12 cellular contexts compared by ENCODE assay signal in genomic region chr12:21559855-21560569, GRCh38. TPM values are rescaled to one million over a fixed set of nuclear protein-coding genes. Genes with fewer than 3 reads are reported as not detected.
DNase-seq lines count a peak whose midpoint lies in the region; ATAC-seq, FAIRE-seq and TF ChIP-seq lines count a peak whose summit lies in the region.
"Had no signal": no experiment of that assay in that cellular context is flagged by ENCODE, and none has a peak within 500 bp of the region (broad histone marks: within the 10 kb centered on the region; RNA-seq: fewer than 3 reads in every experiment).

No MANE protein-coding gene starts in this region.

- peaks cover 4% of the 10 kb centered on the region; the same call in 1 of the 2 replicates for H3F3A ChIP-seq in PC-9 (ENCODE audit: insufficient read depth, low read depth)

- no peak overlapping the region for H3K4me3 ChIP-seq in PC-9
- H3K4me3 ChIP-seq in endothelial cell of umbilical vein (replicated peaks in 1 of 3; ENCODE audit: insufficient read depth in 1 of 3, low read depth in 1 of 3, low read length in 3 of 3): no peak overlapping the region
- no peak overlapping the region for H3K4me3 ChIP-seq in osteoblast (ENCODE audit: insufficient read depth, low read length)
- H3K4me3 ChIP-seq: suprapubic skin had no signal

- no peaks in the 10 kb centered on the region for H3K9me2 ChIP-seq in PC-9 (ENCODE audit: insufficient read depth)

- H3K9me1 ChIP-seq in endothelial cell of umbilical vein (replicated peaks; ENCODE audit: control insufficient read depth, extremely low read depth, insufficient read depth, low read length): no peaks in the 10 kb centered on the region

- H3K36me3 ChIP-seq in PC-9 (ENCODE audit: low read depth): no peaks in the 10 kb centered on the region
- H3K36me3 ChIP-seq in endothelial cell of umbilical vein (ENCODE audit: control insufficient read depth in 2 of 2, extremely low read depth in 1 of 2, insufficient read depth in 2 of 2, low read length in 2 of 2): no peaks in the 10 kb centered on the region
- no peaks in the 10 kb centered on the region for H3K36me3 ChIP-seq in osteoblast (ENCODE audit: insufficient read depth, low read length)
- H3K36me3 ChIP-seq: suprapubic skin had no signal

- H3K4me1 ChIP-seq in PC-9 (replicated peaks; ENCODE audit: insufficient read depth) (peaks cover 18% of the 10 kb centered on the region), endothelial cell of umbilical vein (ENCODE audit: control insufficient read depth, extremely low read depth, insufficient read depth, low read length) (peaks cover 3% of the 10 kb centered on the region), osteoblast (ENCODE audit: insufficient read depth, low read length) (peaks cover 7% of the 10 kb centered on the region)
- H3K4me1 ChIP-seq: suprapubic skin had no signal

- BruUV-seq in PC-9 (replicated peaks; lab: Mats Ljungman, UMichigan): no TSS peak
- no TSS peak for BruUV-seq in endothelial cell of umbilical vein (replicated peaks; lab: Mats Ljungman, UMichigan)

- dilution Hi-C loops in endothelial cell of umbilical vein (cut with MboI; ENCODE audit: extremely low pct_ligation_motif_present, low sequenced_read_pairs): no loop called here

- H2AFZ ChIP-seq in PC-9: 0 out of 2 replicates have a peak overlapping the region, but pooled peaks have one; percentile 2
- H2AFZ ChIP-seq in endothelial cell of umbilical vein (ENCODE audit: low read depth, low read length): no peak overlapping the region
- H2AFZ ChIP-seq in osteoblast (ENCODE audit: low read length): no peak overlapping the region

- H3K79me2 ChIP-seq in PC-9 (ENCODE audit: low read depth) (no peaks in the 10 kb centered on the region), endothelial cell of umbilical vein (ENCODE audit: control insufficient read depth, insufficient read depth, low read length) (no peaks in the 10 kb centered on the region), osteoblast (ENCODE audit: insufficient read depth, low read length) (no peaks in the 10 kb centered on the region)

- H3K4me2 ChIP-seq in PC-9 (peak overlapping the region; percentile 21; the same call in 1 of the 2 replicates), endothelial cell of umbilical vein (ENCODE audit: insufficient read depth, low read length) (no peak overlapping the region), osteoblast (ENCODE audit: insufficient read depth, low read length) (no peak overlapping the region)

- DNase-seq in HCEC 1CT: peak; percentile 81
- DNase-seq in PC-9: peak in 1 of 2 experiments; percentile 72
- peak; percentile 62 for DNase-seq in endothelial cell of umbilical vein (ENCODE audit: low read depth, low spot score)
- peak; percentile 64 for DNase-seq in osteoblast (ENCODE audit: insufficient read length, low spot score, missing footprints)
- DNase-seq in NCI-H2029 (lab: John Stamatoyannopoulos, UW): no peak
- no peak for DNase-seq in NCI-H345 treated with DMSO at 0.1 percent for 48 hours (lab: John Stamatoyannopoulos, UW; ENCODE audit: unreplicated experiment)
- DNase-seq: caudate nucleus, retina had no signal

- H4K20me1 ChIP-seq in PC-9 (ENCODE audit: insufficient read depth) (no peaks in the 10 kb centered on the region), endothelial cell of umbilical vein (replicated peaks; ENCODE audit: control insufficient read depth, extremely low read depth, insufficient read depth, low read length) (no peaks in the 10 kb centered on the region), osteoblast (ENCODE audit: insufficient read depth, low read length) (no peaks in the 10 kb centered on the region)

- no peaks in the 10 kb centered on the region for H3K9me3 ChIP-seq in PC-9 (ENCODE audit: insufficient read depth, low read depth)
- H3K9me3 ChIP-seq in endothelial cell of umbilical vein (replicated peaks; ENCODE audit: control insufficient read depth, insufficient read depth, low read length): no peaks in the 10 kb centered on the region
- no peaks in the 10 kb centered on the region for H3K9me3 ChIP-seq in osteoblast (ENCODE audit: low read depth, low read length)
- H3K9me3 ChIP-seq: suprapubic skin had no signal

- H3K9ac ChIP-seq in endothelial cell of umbilical vein (replicated peaks; ENCODE audit: extremely low read depth, insufficient read depth, low read length): no peak overlapping the region

- TF ChIP-seq CTCF in PC-9 (conservative IDR thresholded peaks at IDR 0.05) (no peak), endothelial cell of umbilical vein (IDR thresholded peaks at IDR 0.05; ENCODE audit: extremely low read depth in 1 of 2, insufficient read depth in 1 of 2, low read depth in 1 of 2, low read length in 2 of 2) (no peak), osteoblast (IDR thresholded peaks at IDR 0.05; ENCODE audit: extremely low read depth, low read depth, low read length) (no peak)

- TF ChIP-seq POLR2A in endothelial cell of umbilical vein (IDR thresholded peaks at IDR 0.05; ENCODE audit: low read depth, low read length): no peak

- CTCF ChIA-PET in PC-9 (lab: Charles Lee): no interaction called here
- CTCF ChIA-PET in endothelial cell of umbilical vein (lab: Charles Lee): interaction anchor here (1.1 to 2.9 kb wide), 4 partner anchors 9 to 120 kb away, joined by 4 to 8 read pairs (median 5); no protein-coding TSS in a partner anchor

- H3K27me3 ChIP-seq in PC-9 (ENCODE audit: insufficient read depth, low read depth) (no peaks in the 10 kb centered on the region), endothelial cell of umbilical vein (ENCODE audit: control insufficient read depth in 2 of 2, insufficient read depth in 2 of 2, low read length in 2 of 2) (no peaks in the 10 kb centered on the region), osteoblast (ENCODE audit: insufficient read depth, low read length) (no peaks in the 10 kb centered on the region)
- H3K27me3 ChIP-seq: suprapubic skin had no signal

- POLR2A ChIA-PET in PC-9 (lab: Charles Lee; ENCODE audit: unreplicated experiment) (interaction anchor here (0.5 to 0.7 kb wide), 2 partner anchors 73 to 102 kb away, joined by 6 to 7 read pairs; no protein-coding TSS in a partner anchor), endothelial cell of umbilical vein (lab: Charles Lee) (no interaction called here)

- peak; percentile 77 for FAIRE-seq in endothelial cell of umbilical vein (lab: Jason Lieb, UNC)
- FAIRE-seq: TTC549 had no signal

- no peak for ATAC-seq in GM19452 (IDR thresholded peaks at IDR 0.05; ENCODE audit: unreplicated experiment)

- peak overlapping the region; percentile 48 for H3K27ac ChIP-seq in PC-9
- H3K27ac ChIP-seq in endothelial cell of umbilical vein (ENCODE audit: insufficient read depth, low read depth, low read length): no peak overlapping the region
- H3K27ac ChIP-seq in osteoblast (ENCODE audit: low read depth, low read length): no peak overlapping the region
- H3K27ac ChIP-seq: suprapubic skin had no signal

- intact Hi-C loops in PC-9 (cut with micrococcal nuclease; ENCODE audit: unreplicated experiment): no loop called here
- intact Hi-C loops in endothelial cell of umbilical vein (cut with micrococcal nuclease): no loop called here

TF ChIP-seq in endothelial cell of umbilical vein, 7 proteins besides CTCF, POLR2A, EP300 and RAD21 (continues in another document):
- no peak for TF ChIP-seq GATA2 (IDR thresholded peaks at IDR 0.05; ENCODE audit: insufficient read depth, insufficient read length, low read depth, low read length)

RNA-seq across cellular contexts. Expression of gene SPX, which starts 33.9 kb away (rescaled TPM):
- total RNA-seq in PC-9 (2021): 0.39 TPM in 1 of 2 replicates, not detected in the other
- total RNA-seq in endothelial cell of umbilical vein: not detected in 2 replicates
- 0.06 TPM in 1 of 2 replicates, not detected in the other for polyA plus RNA-seq in endothelial cell of umbilical vein
- 0.08 and 0.11 TPM in 2 replicates for polyA plus RNA-seq in endothelial cell of umbilical vein (2011; cell fraction: cytosol; rRNA removed)
- 0.18 and 0.26 TPM in 2 replicates for polyA plus RNA-seq in endothelial cell of umbilical vein (2011; cell fraction: nucleus; rRNA removed)
- 0.13 TPM in 1 of 2 replicates, not detected in the other for polyA plus RNA-seq in endothelial cell of umbilical vein (2012)
- polyA minus RNA-seq in endothelial cell of umbilical vein: not detected in 2 replicates
- not detected for polyA minus RNA-seq in endothelial cell of umbilical vein (2011; cell fraction: cytosol; rRNA and poly(A)+ RNA removed)
- polyA minus RNA-seq in endothelial cell of umbilical vein (2011; cell fraction: nucleus; rRNA and poly(A)+ RNA removed): not detected in 2 replicates
- total RNA-seq in osteoblast: 1.2 and 2.9 TPM in 2 replicates

RNA-seq across cellular contexts. Expression of gene GYS2, which starts 44.6 kb away (rescaled TPM):
- total RNA-seq in PC-9 (2021) (not detected in 2 replicates), endothelial cell of umbilical vein (not detected in 2 replicates), osteoblast (not detected in 2 replicates)
- 0.03 and 0.04 TPM in 2 replicates for polyA plus RNA-seq in endothelial cell of umbilical vein
- 0.03 TPM in 1 of 2 replicates, not detected in the other for polyA plus RNA-seq in endothelial cell of umbilical vein (2011; cell fraction: cytosol; rRNA removed)
- not detected in 2 replicates for polyA plus RNA-seq in endothelial cell of umbilical vein (2011; cell fraction: nucleus; rRNA removed)
- not detected in 2 replicates for polyA plus RNA-seq in endothelial cell of umbilical vein (2012)
- not detected in 2 replicates for polyA minus RNA-seq in endothelial cell of umbilical vein
- polyA minus RNA-seq in endothelial cell of umbilical vein (2011; cell fraction: cytosol; rRNA and poly(A)+ RNA removed): not detected
- not detected in 2 replicates for polyA minus RNA-seq in endothelial cell of umbilical vein (2011; cell fraction: nucleus; rRNA and poly(A)+ RNA removed)
- total RNA-seq: RPMI7951 had no signal

RNA-seq across cellular contexts. Expression of gene GOLT1B, which starts 58.4 kb away (rescaled TPM):
- total RNA-seq in PC-9 (2021) (38.0 and 39.0 TPM in 2 replicates), endothelial cell of umbilical vein (50.5 and 59.4 TPM in 2 replicates), osteoblast (65.7 and 254 TPM in 2 replicates)
- polyA plus RNA-seq in endothelial cell of umbilical vein: 21.9 and 44.4 TPM in 2 replicates
- 12.5 and 18.5 TPM in 2 replicates for polyA plus RNA-seq in endothelial cell of umbilical vein (2011; cell fraction: cytosol; rRNA removed)
- 19.9 and 33.4 TPM in 2 replicates for polyA plus RNA-seq in endothelial cell of umbilical vein (2011; cell fraction: nucleus; rRNA removed)
- 61.2 and 79.0 TPM in 2 replicates for polyA plus RNA-seq in endothelial cell of umbilical vein (2012)
- polyA minus RNA-seq in endothelial cell of umbilical vein: 20.2 and 88.9 TPM in 2 replicates
- polyA minus RNA-seq in endothelial cell of umbilical vein (2011; cell fraction: cytosol; rRNA and poly(A)+ RNA removed): 31.7 TPM
- polyA minus RNA-seq in endothelial cell of umbilical vein (2011; cell fraction: nucleus; rRNA and poly(A)+ RNA removed): 14.0 and 41.6 TPM in 2 replicates

RNA-seq across cellular contexts. Expression of gene RECQL, which starts 58.6 kb away (rescaled TPM):
- total RNA-seq in PC-9 (2021) (33.1 and 34.5 TPM in 2 replicates), endothelial cell of umbilical vein (50.3 and 51.4 TPM in 2 replicates), osteoblast (83.6 and 99.9 TPM in 2 replicates)
- polyA plus RNA-seq in endothelial cell of umbilical vein: 5.7 and 9.3 TPM in 2 replicates
- polyA plus RNA-seq in endothelial cell of umbilical vein (2011; cell fraction: cytosol; rRNA removed): 16.2 and 16.5 TPM in 2 replicates
- 16.7 and 25.6 TPM in 2 replicates for polyA plus RNA-seq in endothelial cell of umbilical vein (2011; cell fraction: nucleus; rRNA removed)
- polyA plus RNA-seq in endothelial cell of umbilical vein (2012): 57.4 and 71.6 TPM in 2 replicates
- polyA minus RNA-seq in endothelial cell of umbilical vein: 19.2 and 20.8 TPM in 2 replicates
- polyA minus RNA-seq in endothelial cell of umbilical vein (2011; cell fraction: cytosol; rRNA and poly(A)+ RNA removed): 18.6 TPM
- 12.1 and 14.1 TPM in 2 replicates for polyA minus RNA-seq in endothelial cell of umbilical vein (2011; cell fraction: nucleus; rRNA and poly(A)+ RNA removed)

Comparison
In these comparisons a context has a peak if more than half of its experiments do, and no peak if none do; other contexts are left out.
1. DNase-seq: peak in HCEC 1CT (single experiment), endothelial cell of umbilical vein (single experiment) and osteoblast (single experiment); none in NCI-H2029 (single experiment) and NCI-H345 treated with DMSO at 0.1 percent for 48 hours (single experiment).